Comparison of ENCODE assay signal across 9 cellular contexts in genomic region chr1:46466477-46467182, GRCh38. TPM values are rescaled to one million over a fixed set of nuclear protein-coding genes. Genes with fewer than 3 reads are reported as not detected.
A peak's percentile ranks its signal among the peaks of the same experiment; 100 is the strongest.
DNase-seq lines count a peak whose midpoint lies in the region; ATAC-seq and TF ChIP-seq lines count a peak whose summit lies in the region.
"Had no signal": no experiment of that assay in that cellular context is flagged by ENCODE, and none has a peak within 500 bp of the region (broad histone marks: within the 10 kb centered on the region; RNA-seq: fewer than 3 reads in every experiment).

No MANE protein-coding gene starts in this region.

- intact Hi-C loops in breast epithelium (cut with DNase I; ENCODE audit: low total_unique reads): no loop called here
- intact Hi-C loops in left lung (cut with DNase I): no loop called here

- TF ChIP-seq CTCF in breast epithelium (IDR thresholded peaks at IDR 0.05): no peak
- no peak for TF ChIP-seq CTCF in left lung (IDR thresholded peaks at IDR 0.05)
- TF ChIP-seq CTCF in RWPE1 (conservative IDR thresholded peaks at IDR 0.05; ENCODE audit: low read depth): no peak

- no peaks in the 10 kb centered on the region for H3K36me3 ChIP-seq in breast epithelium
- no peaks in the 10 kb centered on the region for H3K36me3 ChIP-seq in left lung
- no peaks in the 10 kb centered on the region for H3K36me3 ChIP-seq in subcutaneous abdominal adipose tissue (ENCODE audit: control insufficient read depth in 5 of 5, insufficient read depth in 5 of 5, low read length in 5 of 5)

- peak; percentile 80 for ATAC-seq in left lung

- CTCF ChIA-PET in RWPE1 (lab: Yijun Ruan, JAX): interaction anchor here (0.6 kb wide), 1 partner anchor 91 kb away, joined by 3 read pairs; no protein-coding TSS in a partner anchor

- H3K9me3 ChIP-seq in breast epithelium (no peaks in the 10 kb centered on the region), left lung (no peaks in the 10 kb centered on the region), subcutaneous abdominal adipose tissue (ENCODE audit: control insufficient read depth in 5 of 5, low read length in 5 of 5) (no peaks in the 10 kb centered on the region)

- POLR2A ChIA-PET in RWPE1 (lab: Yijun Ruan, JAX; ENCODE audit: low non-redundant PET): no interaction called here

- peaks cover 0 to 5% of the 10 kb centered on the region in 2 donors for H3K4me1 ChIP-seq in breast epithelium
- peaks cover 5 to 15% of the 10 kb centered on the region in 2 donors for H3K4me1 ChIP-seq in left lung
- H3K4me1 ChIP-seq in subcutaneous abdominal adipose tissue (ENCODE audit: control insufficient read depth in 5 of 5, insufficient read depth in 5 of 5, low read length in 5 of 5): peaks cover 4 to 14% (median 12%) of the 10 kb centered on the region in 5 donors

- H3K4me3 ChIP-seq in breast epithelium: peak overlapping the region; percentile 46 to 70 (median 58)
- H3K4me3 ChIP-seq in left lung: peak overlapping the region; percentile 41 to 51
- H3K4me3 ChIP-seq in subcutaneous abdominal adipose tissue (ENCODE audit: low read depth in 1 of 5, low read length in 5 of 5): peak overlapping the region in 4 of 5 donors; percentile 57 to 69 (median 62)

- peak overlapping the region in 2 of 5 donors; percentile 39 to 59 for H3K9ac ChIP-seq in subcutaneous abdominal adipose tissue (ENCODE audit: low read length in 5 of 5)

- H3K27me3 ChIP-seq in breast epithelium: peaks cover 0 to 24% of the 10 kb centered on the region in 2 donors
- H3K27me3 ChIP-seq in left lung: peaks cover 11 to 90% of the 10 kb centered on the region in 2 donors
- peaks cover 10 to 43% (median 30%) of the 10 kb centered on the region in 5 donors for H3K27me3 ChIP-seq in subcutaneous abdominal adipose tissue (ENCODE audit: control insufficient read depth in 5 of 5, insufficient read depth in 4 of 5, low read length in 5 of 5)

- H3K27ac ChIP-seq in breast epithelium (no peak overlapping the region), left lung (no peak overlapping the region), subcutaneous abdominal adipose tissue (ENCODE audit: low read depth, low read length) (no peak overlapping the region), RWPE1 (no peak overlapping the region)

- peak; percentile 40 for DNase-seq in Daoy (ENCODE audit: low read depth)
- peak; percentile 67 for DNase-seq in NCI-H345 (lab: John Stamatoyannopoulos, UW)
- no peak for DNase-seq in breast epithelium (ENCODE audit: low spot score in 2 of 2)
- no peak for DNase-seq in left lung
- DNase-seq in NCI-H2081 (lab: John Stamatoyannopoulos, UW): no peak
- DNase-seq in RWPE1 (ENCODE audit: low spot score): no peak
- no peak for DNase-seq in stimulated activated naive CD4-positive, alpha-beta T cell treated with Interleukin-2 at 50 U/mL for 16 hours (lab: John Stamatoyannopoulos, UW)

- TF ChIP-seq POLR2A in breast epithelium (IDR thresholded peaks at IDR 0.05): no peak

RNA-seq across cellular contexts. Expression of gene DMBX1, which starts 23.0 kb away (rescaled TPM):
- 0.80 and 2.1 TPM in 2 replicates for total RNA-seq in Daoy (2014; rRNA removed; shearing (Covaris generic))
- total RNA-seq in breast epithelium: not detected
- not detected for total RNA-seq in left lung
- total RNA-seq: renal cortical epithelial cell had no signal

Comparison
In these comparisons a context has a peak if more than half of its experiments do, and no peak if none do; other contexts are left out.
1. DNase-seq: peak in Daoy (single experiment) and NCI-H345 (single experiment); none in breast epithelium (0 of 2), left lung (0 of 2), NCI-H2081 (0 of 2), RWPE1 (single experiment) and stimulated activated naive CD4-positive, alpha-beta T cell treated with Interleukin-2 at 50 U/mL for 16 hours (single experiment).
2. Peak in every context shown above with its lines, with median percentiles within 50 percentile points of each other: H3K4me3 ChIP-seq.